Comparison of ENCODE assay signal across 8 cellular contexts in the genomic region with DNA sequence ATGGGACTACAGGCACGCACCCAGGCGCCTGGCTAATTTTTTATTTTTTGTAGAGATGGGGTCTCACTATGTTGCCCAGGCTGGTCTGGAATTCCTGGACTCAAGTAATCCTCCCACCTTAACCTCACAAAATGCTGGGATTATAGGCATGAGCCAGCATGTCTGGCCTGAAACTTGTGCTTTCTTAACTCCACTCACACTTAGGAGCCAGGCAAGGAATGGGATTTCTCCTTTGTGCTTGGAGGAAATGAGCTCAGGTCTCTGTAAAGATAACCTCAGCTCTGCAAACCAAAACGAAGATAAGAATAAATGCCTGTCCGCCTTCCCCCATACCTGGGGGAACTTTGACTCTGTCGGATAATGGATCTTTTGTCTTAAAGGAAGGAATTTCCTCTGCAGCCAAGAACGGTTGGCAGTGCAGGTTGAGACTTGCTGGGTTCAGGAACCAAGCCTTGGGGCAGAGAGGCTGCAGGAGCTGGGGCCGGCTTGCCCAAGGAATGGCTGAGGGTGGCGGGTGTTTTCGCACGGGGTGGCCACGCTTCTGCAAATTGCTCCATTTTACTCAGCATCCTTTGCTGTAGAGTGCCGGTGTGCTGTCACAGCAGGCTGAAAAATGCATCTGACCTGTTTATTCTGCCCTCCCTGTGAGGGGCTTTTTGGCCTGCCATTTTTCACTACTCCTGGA.
DNase-seq lines count a peak whose midpoint lies in the region; ATAC-seq and TF ChIP-seq lines count a peak whose summit lies in the region.

No MANE protein-coding gene starts in this region.

- H3K36me3 Mint-ChIP-seq in activated naive CD4-positive, alpha-beta T cell treated with anti-CD3 and anti-CD28 coated beads, Interleukin-2, amount 50 U/mL, for 72 hours = peaks cover 4 to 8% of the 10 kb centered on the region in 2 donors

- H3K4me3 ChIP-seq in psoas muscle = peak overlapping the region; percentile 2

- in situ Hi-C loops in T47D (cut with HindIII; ENCODE audit: low pct_unique_long_range_greater_than_20kb, low sequenced_read_pairs) = no loop called here

- peak overlapping the region; percentile 89 for H3K27ac ChIP-seq in psoas muscle

- no peak for TF ChIP-seq CTCF in psoas muscle (IDR thresholded peaks at IDR 0.05)

- H3K9me3 Mint-ChIP-seq in activated naive CD4-positive, alpha-beta T cell treated with anti-CD3 and anti-CD28 coated beads, Interleukin-2, amount 50 U/mL, for 72 hours = no peaks in the 10 kb centered on the region

- H3K9me3 ChIP-seq in psoas muscle = no peaks in the 10 kb centered on the region

- H3K27me3 ChIP-seq in psoas muscle (ENCODE audit: insufficient read depth in 3 of 3, low read length in 2 of 3) = no peaks in the 10 kb centered on the region

- ATAC-seq in activated naive CD4-positive, alpha-beta T cell treated with anti-CD3 and anti-CD28 coated beads, Interleukin-2, amount 50 U/mL, for 72 hours = peak; percentile 68 to 83
- peak; percentile 57 for ATAC-seq in HG03139 (IDR thresholded peaks at IDR 0.05; ENCODE audit: unreplicated experiment)
- peak in 3 of 4 donors; percentile 28 to 41 (median 34) for ATAC-seq in psoas muscle

- peaks cover 45% of the 10 kb centered on the region for H3K4me1 ChIP-seq in psoas muscle

- intact Hi-C loops in psoas muscle (cut with DNase I) = loop anchor here in 1 of 2 donors (2.0 to 5.0 kb wide), 3 partner anchors 69 to 174 kb away; partner anchors contain the start of gene KIAA1217

- WGBS in psoas muscle, 3 donors = 56 to 62% (median 61%) methylated on average over 12 of the region's 12 CpGs

- DNase-seq in activated naive CD4-positive, alpha-beta T cell treated with anti-CD3 and anti-CD28 coated beads, Interleukin-2, amount 50 U/mL, for 72 hours (ENCODE audit: low spot score in 2 of 2) = no peak
- no peak for DNase-seq in activated naive CD4-positive, alpha-beta T cell treated with anti-CD3 and anti-CD28 coated beads, Interleukin-2, amount 50 U/mL, for 16 hours
- DNase-seq in T47D (ENCODE audit: low read depth in 1 of 2, low spot score in 1 of 2) (peak; percentile 3 to 76), psoas muscle (peak; percentile 27 to 63), pons (ENCODE audit: low spot score) (no peak), cerebellar cortex (ENCODE audit: low spot score) (no peak), NCI-H1930 (lab: John Stamatoyannopoulos, UW) (no peak)

- no peaks in the 10 kb centered on the region for H3K36me3 ChIP-seq in psoas muscle (ENCODE audit: insufficient read depth in 1 of 2, low read depth in 1 of 2)

- peak overlapping the region; percentile 75 to 86 for H3K27ac Mint-ChIP-seq in activated naive CD4-positive, alpha-beta T cell treated with anti-CD3 and anti-CD28 coated beads, Interleukin-2, amount 50 U/mL, for 72 hours

Comparison
In these comparisons a context has a peak if more than half of its experiments do, and no peak if none do; other contexts are left out.
1. DNase-seq: peak in T47D (2 of 2) and psoas muscle (2 of 2); none in activated naive CD4-positive, alpha-beta T cell treated with anti-CD3 and anti-CD28 coated beads, Interleukin-2, amount 50 U/mL, for 72 hours (0 of 2), activated naive CD4-positive, alpha-beta T cell treated with anti-CD3 and anti-CD28 coated beads, Interleukin-2, amount 50 U/mL, for 16 hours (single experiment), pons (single experiment), cerebellar cortex (single experiment) and NCI-H1930 (0 of 2).
2. Peak in every context shown above with its lines, with median percentiles within 50 percentile points of each other: ATAC-seq.